Comparison of ENCODE assay signal across 21 cellular contexts in genomic region chr11:118662401-118663271, GRCh38. TPM values are rescaled to one million over a fixed set of nuclear protein-coding genes. Genes with fewer than 3 reads are reported as not detected.
"Had no signal": no experiment of that assay in that cellular context is flagged by ENCODE, and none has a peak within 500 bp of the region (broad histone marks: within the 10 kb centered on the region; RNA-seq: fewer than 3 reads in every experiment).

No MANE protein-coding gene starts in this region.

- H3K27ac ChIP-seq: epithelial cell of prostate, gastroesophageal sphincter, heart right ventricle, left lung, neutrophil, upper lobe of left lung had no signal

- H3K36me3 ChIP-seq: neutrophil had no signal

- DNase-seq: activated CD4-positive, alpha-beta memory T cell treated with anti-CD3 and anti-CD28 coated beads for 36 hours; activated CD4-positive, alpha-beta T cell treated with anti-CD3 and anti-CD28 coated beads for 36 hours; activated CD8-positive, alpha-beta memory T cell treated with anti-CD3 and anti-CD28 coated beads, Interleukin-2, amount 10 ng/mL, durations not matched to agents 7 days and 5 days; activated T-cell treated with anti-CD3 and anti-CD28 coated beads, Interleukin-2, amount 50 U/mL, for 1 hour; amniotic stem cell; cortex of kidney; effector CD4-positive, alpha-beta T cell; heart right ventricle; left lung; mammary epithelial cell; mucosa of descending colon; naive thymus-derived CD4-positive, alpha-beta T cell; stimulated activated CD4-positive, alpha-beta T cell treated with anti-CD3 and anti-CD28 coated beads, Interleukin-15, amount 100 ng/mL, for 24 hours; stimulated activated CD4-positive, alpha-beta T cell treated with anti-CD3 and anti-CD28 coated beads, Interleukin-4, amount 100 ng/mL, for 24 hours; stimulated activated naive CD4-positive, alpha-beta T cell; T-helper 2 cell had no signal

- H3K4me3 ChIP-seq: gastroesophageal sphincter, heart right ventricle, left lung, mucosa of descending colon, upper lobe of left lung had no signal

- H3K27me3 ChIP-seq: heart right ventricle, upper lobe of left lung had no signal

- ATAC-seq: activated CD4-positive, alpha-beta T cell treated with anti-CD3 and anti-CD28 coated beads for 36 hours; activated CD8-positive, alpha-beta memory T cell treated with anti-CD3 and anti-CD28 coated beads, Interleukin-2, amount 10 ng/mL, durations not matched to agents 7 days and 5 days; activated naive CD4-positive, alpha-beta T cell treated with anti-CD3 and anti-CD28 coated beads, Interleukin-2, amount 50 U/mL, for 72 hours; gastroesophageal sphincter; heart right ventricle; left lung; mucosa of descending colon; naive thymus-derived CD4-positive, alpha-beta T cell had no signal

RNA-seq across cellular contexts. Expression of gene TREH, which starts 16.8 kb away (rescaled TPM):
- total RNA-seq: activated CD4-positive, alpha-beta memory T cell treated with anti-CD3 and anti-CD28 coated beads for 36 hours; activated CD4-positive, alpha-beta T cell treated with anti-CD3 and anti-CD28 coated beads for 36 hours; activated CD8-positive, alpha-beta memory T cell treated with anti-CD3 and anti-CD28 coated beads, Interleukin-2, amount 10 ng/mL, durations not matched to agents 7 days and 5 days; activated naive CD4-positive, alpha-beta T cell treated with anti-CD3 and anti-CD28 coated beads, Interleukin-2, amount 50 U/mL, for 72 hours; gastroesophageal sphincter; left lung; naive thymus-derived CD4-positive, alpha-beta T cell had no signal
- polyA plus RNA-seq: mammary epithelial cell; naive thymus-derived CD4-positive, alpha-beta T cell had no signal
